33 cellular contexts compared by ENCODE assay signal in genomic region chrX:150464001-150464400, GRCh38.
"Had no signal": no experiment of that assay in that cellular context is flagged by ENCODE, and none has a peak within 500 bp of the region (broad histone marks: within the 10 kb centered on the region; RNA-seq: fewer than 3 reads in every experiment).

No MANE protein-coding gene starts in this region.

- H3K27me3 Mint-ChIP-seq: activated B cell treated with CpG ODN at 0.5 μM for 24 hours; activated CD8-positive, alpha-beta T cell treated with anti-CD3 and anti-CD28 coated beads for 36 hours; activated naive CD8-positive, alpha-beta T cell; activated T-helper 17 cell treated with anti-CD3 and anti-CD28 coated beads, Interleukin-2, amount 50 U/mL, for 72 hours; dendritic cell treated with granulocyte-macrophage colony-stimulating factor and Interleukin-4, amounts not matched to agents 40 ng/mL and 50 ng/mL, for 4 days; effector memory CD8-positive, alpha-beta T cell had no signal

- H3K36me3 ChIP-seq: brain microvascular endothelial cell, colonic mucosa, gastrocnemius medialis, WERI-Rb-1 had no signal

- H3K4me3 Mint-ChIP-seq: activated B cell treated with CpG ODN at 0.5 μM for 24 hours; activated CD8-positive, alpha-beta T cell treated with anti-CD3 and anti-CD28 coated beads for 36 hours; activated naive CD8-positive, alpha-beta T cell; activated T-cell treated with anti-CD3 and anti-CD28 coated beads, Interleukin-2, amount 50 U/mL, for 4 hours; activated T-helper 17 cell treated with anti-CD3 and anti-CD28 coated beads, Interleukin-2, amount 50 U/mL, for 72 hours; dendritic cell treated with granulocyte-macrophage colony-stimulating factor and Interleukin-4, amounts not matched to agents 40 ng/mL and 50 ng/mL, for 4 days; effector memory CD8-positive, alpha-beta T cell; T-cell; T-helper 1 cell treated with Interleukin-12 subunit alpha and Interleukin-12 subunit beta and Interleukin-4 antibody, amounts not matched to agents 30 μg/mL and 1 μg/mL, for 36 hours; T-helper 2 cell treated with Interferon-gamma antibody and Interleukin-4, amounts not matched to agents 5 μg/mL and 100 μg/mL, for 36 hours had no signal

- H3K27ac ChIP-seq: brain microvascular endothelial cell, colonic mucosa, esophagus muscularis mucosa, foreskin keratinocyte, gastrocnemius medialis, WERI-Rb-1 had no signal

- H3K27ac Mint-ChIP-seq: activated B cell treated with CpG ODN at 0.5 μM for 24 hours; activated CD8-positive, alpha-beta T cell treated with anti-CD3 and anti-CD28 coated beads for 36 hours; activated naive CD8-positive, alpha-beta T cell; activated T-helper 17 cell treated with anti-CD3 and anti-CD28 coated beads, Interleukin-2, amount 50 U/mL, for 72 hours; dendritic cell treated with granulocyte-macrophage colony-stimulating factor and Interleukin-4, amounts not matched to agents 40 ng/mL and 50 ng/mL, for 4 days; effector memory CD8-positive, alpha-beta T cell; T-cell; T-helper 2 cell treated with Interferon-gamma antibody and Interleukin-4, amounts not matched to agents 5 μg/mL and 100 μg/mL, for 36 hours had no signal

- H3K4me3 ChIP-seq: colonic mucosa, dorsolateral prefrontal cortex, esophagus muscularis mucosa, gastrocnemius medialis had no signal

- H3K9me3 ChIP-seq: colonic mucosa, esophagus muscularis mucosa, gastrocnemius medialis had no signal

- H3K4me1 Mint-ChIP-seq: activated B cell treated with CpG ODN at 0.5 μM for 24 hours; activated T-helper 17 cell treated with anti-CD3 and anti-CD28 coated beads, Interleukin-2, amount 50 U/mL, for 72 hours had no signal

- H3K4me1 ChIP-seq: colonic mucosa, foreskin keratinocyte, gastrocnemius medialis had no signal

- H3K9me3 Mint-ChIP-seq: activated B cell treated with CpG ODN at 0.5 μM for 24 hours; activated CD8-positive, alpha-beta T cell treated with anti-CD3 and anti-CD28 coated beads for 36 hours; activated T-cell treated with anti-CD3 and anti-CD28 coated beads, Interleukin-2, amount 50 U/mL, for 4 hours; activated T-helper 17 cell treated with anti-CD3 and anti-CD28 coated beads, Interleukin-2, amount 50 U/mL, for 72 hours; dendritic cell treated with granulocyte-macrophage colony-stimulating factor and Interleukin-4, amounts not matched to agents 40 ng/mL and 50 ng/mL, for 4 days; effector memory CD8-positive, alpha-beta T cell; T-cell; T-helper 1 cell treated with Interleukin-12 subunit alpha and Interleukin-12 subunit beta and Interleukin-4 antibody, amounts not matched to agents 30 μg/mL and 1 μg/mL, for 36 hours; T-helper 2 cell treated with Interferon-gamma antibody and Interleukin-4, amounts not matched to agents 5 μg/mL and 100 μg/mL, for 36 hours had no signal

- H3K27me3 ChIP-seq: brain microvascular endothelial cell, colonic mucosa, esophagus muscularis mucosa, foreskin keratinocyte, gastrocnemius medialis had no signal

- H3K36me3 Mint-ChIP-seq: T-cell had no signal

- ATAC-seq: activated CD4-positive, CD25-positive, alpha-beta regulatory T cell treated with anti-CD3 and anti-CD28 coated beads, Interleukin-2, amount 50 U/mL, for 24 hours; activated CD8-positive, alpha-beta T cell treated with anti-CD3 and anti-CD28 coated beads for 36 hours; activated T-cell treated with anti-CD3 and anti-CD28 coated beads, Interleukin-2, amount 50 U/mL, for 4 hours; activated T-helper 17 cell treated with anti-CD3 and anti-CD28 coated beads, Interleukin-2, amount 50 U/mL, for 72 hours; effector memory CD8-positive, alpha-beta T cell; foreskin keratinocyte; gastrocnemius medialis; T-cell had no signal

- DNase-seq: activated B cell treated with CpG ODN at 0.5 μM for 24 hours; activated CD4-positive, alpha-beta T cell treated with anti-CD3 and anti-CD28 coated beads for 48 hours; activated CD4-positive, alpha-beta T cell treated with anti-CD3 and anti-CD28 coated beads, Interleukin-2, amount 50 U/mL, for 1 hour; activated CD4-positive, alpha-beta T cell treated with anti-CD3 and anti-CD28 coated beads, Interleukin-2, amount 50 U/mL, for 48 hours; activated CD8-positive, alpha-beta memory T cell treated with anti-CD3 and anti-CD28 coated beads for 24 hours; activated CD8-positive, alpha-beta T cell treated with anti-CD3 and anti-CD28 coated beads for 36 hours; activated effector memory CD4-positive, alpha-beta T cell treated with Interleukin-2 at 50 U/mL for 16 hours; activated gamma-delta T cell treated with Interleukin-2 at 50 U/mL for 16 hours; activated naive CD4-positive, alpha-beta T cell treated with anti-CD3 and anti-CD28 coated beads, Interleukin-2, amount 50 U/mL, for 16 hours; activated naive CD4-positive, alpha-beta T cell treated with Interleukin-2 at 50 U/mL for 16 hours; activated T-cell treated with anti-CD3 and anti-CD28 coated beads, Interleukin-2, amount 50 U/mL, for 4 hours; amniotic stem cell; anterior cingulate cortex; brain microvascular endothelial cell; colonic mucosa; effector CD4-positive, alpha-beta T cell; effector memory CD8-positive, alpha-beta T cell; erythroblast; foreskin keratinocyte; gastrocnemius medialis; glutamatergic neuron; SW 1271; T-cell; T1000 had no signal
